14 cellular contexts compared by ENCODE assay signal in the genomic region with DNA sequence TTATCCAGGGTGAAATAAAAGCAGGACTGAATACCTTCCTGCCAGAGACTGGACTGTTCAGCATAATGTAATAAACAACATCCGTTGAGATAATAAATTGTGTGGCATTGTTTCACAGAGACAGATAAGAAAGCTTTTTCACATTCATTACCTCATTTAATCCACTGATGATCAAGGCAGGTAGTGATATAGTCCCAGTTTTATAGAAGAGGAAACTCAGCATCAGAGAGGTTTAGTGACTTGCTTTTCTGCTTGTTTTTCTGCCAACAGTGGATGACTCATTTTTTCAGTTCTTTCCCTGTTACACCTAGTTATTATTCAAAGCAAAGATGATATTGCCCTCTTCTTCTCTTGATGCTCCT. TPM values are rescaled to one million over a fixed set of nuclear protein-coding genes. Genes with fewer than 3 reads are reported as not detected.
DNase-seq lines count a peak whose midpoint lies in the region; ATAC-seq and TF ChIP-seq lines count a peak whose summit lies in the region.
"Had no signal": no experiment of that assay in that cellular context is flagged by ENCODE, and none has a peak within 500 bp of the region (broad histone marks: within the 10 kb centered on the region; RNA-seq: fewer than 3 reads in every experiment).

No MANE protein-coding gene starts in this region.

- no peak for TF ChIP-seq CTCF in CD14-positive monocyte (IDR thresholded peaks at IDR 0.05)

- no peak for DNase-seq in activated naive CD4-positive, alpha-beta T cell treated with anti-CD3 and anti-CD28 coated beads, Interleukin-2, amount 50 U/mL, for 72 hours (ENCODE audit: low spot score in 2 of 2)
- no peak for DNase-seq in activated naive CD4-positive, alpha-beta T cell treated with anti-CD3 and anti-CD28 coated beads, Interleukin-2, amount 50 U/mL, for 16 hours
- no peak for DNase-seq in activated CD4-positive, alpha-beta memory T cell treated with anti-CD3 and anti-CD28 coated beads, Interleukin-2, amount 10 ng/mL, durations not matched to agents 7 days and 5 days
- DNase-seq in fibroblast of peridontal ligament (ENCODE audit: extremely low read depth) (peak; percentile 27), stromal cell of bone marrow (ENCODE audit: low read depth) (peak; percentile 26), CD14-positive monocyte (ENCODE audit: low spot score) (no peak), NCI-H187 treated with DMSO at 0.1 percent for 48 hours (lab: John Stamatoyannopoulos, UW) (no peak)
- DNase-seq: BE2C, KG1, lower lobe of right lung, SHP77 had no signal

- intact Hi-C loops in CD14-positive monocyte (cut with micrococcal nuclease): loop anchor here in 1 of 2 donors (10.0 kb wide), 1 partner anchor 59 kb away; no protein-coding TSS in a partner anchor

- peaks cover 71% of the 10 kb centered on the region for H3K4me1 Mint-ChIP-seq in activated CD4-positive, alpha-beta memory T cell treated with anti-CD3 and anti-CD28 coated beads, Interleukin-2, amount 10 ng/mL, durations not matched to agents 7 days and 5 days
- peaks cover 7% of the 10 kb centered on the region for H3K4me1 Mint-ChIP-seq in CD14-positive monocyte

- H3K36me3 Mint-ChIP-seq in activated naive CD4-positive, alpha-beta T cell treated with anti-CD3 and anti-CD28 coated beads, Interleukin-2, amount 50 U/mL, for 72 hours: peaks cover 0 to 29% of the 10 kb centered on the region in 2 donors
- peaks cover 50% of the 10 kb centered on the region for H3K36me3 Mint-ChIP-seq in activated CD4-positive, alpha-beta memory T cell treated with anti-CD3 and anti-CD28 coated beads, Interleukin-2, amount 10 ng/mL, durations not matched to agents 7 days and 5 days (ENCODE audit: low read depth)
- no peaks in the 10 kb centered on the region for H3K36me3 Mint-ChIP-seq in CD14-positive monocyte
- H3K36me3 Mint-ChIP-seq: brain had no signal

- CTCF ChIA-PET in activated CD4-positive, alpha-beta memory T cell treated with anti-CD3 and anti-CD28 coated beads, Interleukin-2, amount 10 ng/mL, durations not matched to agents 7 days and 5 days (lab: Charles Lee): interaction anchor here (0.6 kb wide), 1 partner anchor 47 kb away, joined by 3 read pairs; no protein-coding TSS in a partner anchor

- H3K4me3 Mint-ChIP-seq in activated CD4-positive, alpha-beta memory T cell treated with anti-CD3 and anti-CD28 coated beads, Interleukin-2, amount 10 ng/mL, durations not matched to agents 7 days and 5 days: no peak overlapping the region
- no peak overlapping the region for H3K4me3 Mint-ChIP-seq in CD14-positive monocyte

- H3K27ac Mint-ChIP-seq in activated naive CD4-positive, alpha-beta T cell treated with anti-CD3 and anti-CD28 coated beads, Interleukin-2, amount 50 U/mL, for 72 hours: peak overlapping the region; percentile 84 to 98
- H3K27ac Mint-ChIP-seq in activated CD4-positive, alpha-beta memory T cell treated with anti-CD3 and anti-CD28 coated beads, Interleukin-2, amount 10 ng/mL, durations not matched to agents 7 days and 5 days: peak overlapping the region; percentile 78
- H3K27ac Mint-ChIP-seq in CD14-positive monocyte: no peak overlapping the region

- POLR2A ChIA-PET in activated CD4-positive, alpha-beta memory T cell treated with anti-CD3 and anti-CD28 coated beads, Interleukin-2, amount 10 ng/mL, durations not matched to agents 7 days and 5 days (lab: Charles Lee): interaction anchor here (1.3 to 1.5 kb wide), 3 partner anchors 9 to 36 kb away, joined by 4 to 8 read pairs (median 7); no protein-coding TSS in a partner anchor

- H3K9me3 Mint-ChIP-seq in activated naive CD4-positive, alpha-beta T cell treated with anti-CD3 and anti-CD28 coated beads, Interleukin-2, amount 50 U/mL, for 72 hours: peaks cover 0 to 8% of the 10 kb centered on the region in 2 donors
- H3K9me3 Mint-ChIP-seq in activated CD4-positive, alpha-beta memory T cell treated with anti-CD3 and anti-CD28 coated beads, Interleukin-2, amount 10 ng/mL, durations not matched to agents 7 days and 5 days: peaks cover 4% of the 10 kb centered on the region
- H3K9me3 Mint-ChIP-seq in CD14-positive monocyte: no peaks in the 10 kb centered on the region

- H3K27me3 Mint-ChIP-seq in activated CD4-positive, alpha-beta memory T cell treated with anti-CD3 and anti-CD28 coated beads, Interleukin-2, amount 10 ng/mL, durations not matched to agents 7 days and 5 days: no peaks in the 10 kb centered on the region
- peaks cover 3 to 19% (median 7%) of the 10 kb centered on the region in 3 donors for H3K27me3 Mint-ChIP-seq in CD14-positive monocyte (ENCODE audit: low read depth in 3 of 3)

- peak; percentile 50 to 67 for ATAC-seq in activated naive CD4-positive, alpha-beta T cell treated with anti-CD3 and anti-CD28 coated beads, Interleukin-2, amount 50 U/mL, for 72 hours
- ATAC-seq in GM18519 (IDR thresholded peaks at IDR 0.05; ENCODE audit: low FRiP score, unreplicated experiment): no peak
- ATAC-seq: lower lobe of right lung had no signal

RNA-seq across cellular contexts. Expression of gene MYO18B, which starts 4.0 kb away (rescaled TPM):
- 1 to 10 TPM in 1 of 2 donors, under 1 TPM in 1; 0.98 to 5.9 TPM for total RNA-seq in activated naive CD4-positive, alpha-beta T cell treated with anti-CD3 and anti-CD28 coated beads, Interleukin-2, amount 50 U/mL, for 72 hours
- total RNA-seq in activated CD4-positive, alpha-beta memory T cell treated with anti-CD3 and anti-CD28 coated beads, Interleukin-2, amount 10 ng/mL, durations not matched to agents 7 days and 5 days: 1 to 10 TPM; 1.6 to 2.0 TPM
- not detected for polyA plus RNA-seq in CD14-positive monocyte
- total RNA-seq: lower lobe of right lung, pulmonary artery endothelial cell had no signal

Comparison
In these comparisons a context has a peak if more than half of its experiments do, and no peak if none do; other contexts are left out.
1. DNase-seq: peak in fibroblast of peridontal ligament (single experiment) and stromal cell of bone marrow (single experiment); none in activated naive CD4-positive, alpha-beta T cell treated with anti-CD3 and anti-CD28 coated beads, Interleukin-2, amount 50 U/mL, for 72 hours (0 of 2), activated naive CD4-positive, alpha-beta T cell treated with anti-CD3 and anti-CD28 coated beads, Interleukin-2, amount 50 U/mL, for 16 hours (single experiment), activated CD4-positive, alpha-beta memory T cell treated with anti-CD3 and anti-CD28 coated beads, Interleukin-2, amount 10 ng/mL, durations not matched to agents 7 days and 5 days (single experiment), CD14-positive monocyte (single experiment) and NCI-H187 treated with DMSO at 0.1 percent for 48 hours (single experiment).
2. H3K27ac Mint-ChIP-seq: peak in activated naive CD4-positive, alpha-beta T cell treated with anti-CD3 and anti-CD28 coated beads, Interleukin-2, amount 50 U/mL, for 72 hours (2 of 2) and activated CD4-positive, alpha-beta memory T cell treated with anti-CD3 and anti-CD28 coated beads, Interleukin-2, amount 10 ng/mL, durations not matched to agents 7 days and 5 days (single experiment); none in CD14-positive monocyte (0 of 7).